ENCODE assay signal across 16 cellular contexts in genomic region chr12:111363578-111363977, GRCh38. TPM values are rescaled to one million over a fixed set of nuclear protein-coding genes. Genes with fewer than 3 reads are reported as not detected.
DNase-seq lines count a peak whose midpoint lies in the region; ATAC-seq and TF ChIP-seq lines count a peak whose summit lies in the region.
"Had no signal": no experiment of that assay in that cellular context is flagged by ENCODE, and none has a peak within 500 bp of the region (broad histone marks: within the 10 kb centered on the region; RNA-seq: fewer than 3 reads in every experiment).

No MANE protein-coding gene starts in this region.

- no TSS peak for BruUV-seq in PC-9 (replicated peaks; lab: Mats Ljungman, UMichigan)

- no peaks in the 10 kb centered on the region for H3K36me3 ChIP-seq in PC-9 (ENCODE audit: low read depth)

- POLR2A ChIA-PET in PC-9 (lab: Charles Lee; ENCODE audit: unreplicated experiment), result no interaction called here
- POLR2A ChIA-PET in activated CD8-positive, alpha-beta T cell treated with anti-CD3 and anti-CD28 coated beads, Interleukin-2, amount 10 ng/mL, durations not matched to agents 7 days and 5 days (lab: Charles Lee), result no interaction called here

- H3K4me2 ChIP-seq in PC-9, result peak overlapping the region; percentile 71

- H3F3A ChIP-seq in PC-9 (ENCODE audit: insufficient read depth, low read depth), result peaks cover 40% of the 10 kb centered on the region

- H2AFZ ChIP-seq in PC-9, result no peak overlapping the region

- no peaks in the 10 kb centered on the region for H3K9me3 Mint-ChIP-seq in activated T-helper 2 cell treated with anti-CD3 and anti-CD28 coated beads, Interferon-gamma antibody, Interleukin-2, Interleukin-4, amounts not matched to agents 10 μg/mL and 5 μg/mL and 100 μg/mL, durations not matched to agents 14 hours and 24 hours and 36 hours
- no peaks in the 10 kb centered on the region for H3K9me3 Mint-ChIP-seq in activated CD8-positive, alpha-beta T cell treated with anti-CD3 and anti-CD28 coated beads, Interleukin-2, amount 10 ng/mL, durations not matched to agents 7 days and 5 days (ENCODE audit: insufficient read depth)
- H3K9me3 Mint-ChIP-seq: activated naive CD4-positive, alpha-beta T cell treated with anti-CD3 and anti-CD28 coated beads for 36 hours had no signal

- ATAC-seq in activated CD8-positive, alpha-beta T cell treated with anti-CD3 and anti-CD28 coated beads, Interleukin-2, amount 10 ng/mL, durations not matched to agents 7 days and 5 days, result no peak
- ATAC-seq: activated CD8-positive, alpha-beta memory T cell treated with anti-CD3 and anti-CD28 coated beads, Interleukin-2, amount 10 ng/mL, durations not matched to agents 7 days and 5 days; SK-N-SH treated with all-trans-retinoic acid at 6 μM for 48 hours had no signal

- peaks cover 28% of the 10 kb centered on the region; the same call in 1 of the 2 replicates for H3K79me2 ChIP-seq in PC-9 (ENCODE audit: low read depth)

- CTCF ChIA-PET in PC-9 (lab: Charles Lee), result no interaction called here
- CTCF ChIA-PET in activated CD8-positive, alpha-beta T cell treated with anti-CD3 and anti-CD28 coated beads, Interleukin-2, amount 10 ng/mL, durations not matched to agents 7 days and 5 days (lab: Charles Lee), result interaction anchor here (0.8 kb wide), 1 partner anchor 33 kb away, joined by 4 read pairs; no protein-coding TSS in a partner anchor

- peak overlapping the region; percentile 62 for H3K27ac ChIP-seq in PC-9
- H3K27ac ChIP-seq: psoas muscle, tibial artery, VCaP had no signal

- no peaks in the 10 kb centered on the region for H3K27me3 ChIP-seq in PC-9 (ENCODE audit: insufficient read depth, low read depth)
- H3K27me3 ChIP-seq: tibial artery had no signal

- H3K27me3 Mint-ChIP-seq in activated T-helper 2 cell treated with anti-CD3 and anti-CD28 coated beads, Interferon-gamma antibody, Interleukin-2, Interleukin-4, amounts not matched to agents 10 μg/mL and 5 μg/mL and 100 μg/mL, durations not matched to agents 14 hours and 24 hours and 36 hours (ENCODE audit: low read depth), result peaks cover 20% of the 10 kb centered on the region
- peaks cover 11% of the 10 kb centered on the region for H3K27me3 Mint-ChIP-seq in activated CD8-positive, alpha-beta T cell treated with anti-CD3 and anti-CD28 coated beads, Interleukin-2, amount 10 ng/mL, durations not matched to agents 7 days and 5 days (ENCODE audit: low read depth)

- no peaks in the 10 kb centered on the region for H3K9me2 ChIP-seq in PC-9 (ENCODE audit: insufficient read depth)

- intact Hi-C loops in PC-9 (cut with micrococcal nuclease; ENCODE audit: unreplicated experiment), result loop anchor here (5.0 kb wide), 1 partner anchor 34 kb away; no protein-coding TSS in a partner anchor
- intact Hi-C loops in activated T-helper 2 cell treated with anti-CD3 and anti-CD28 coated beads, Interferon-gamma antibody, Interleukin-2, Interleukin-4, amounts not matched to agents 10 μg/mL and 5 μg/mL and 100 μg/mL, durations not matched to agents 14 hours and 24 hours and 36 hours (cut with micrococcal nuclease), result no loop called here

- H3K4me3 ChIP-seq in PC-9, result no peak overlapping the region
- no peak overlapping the region for H3K4me3 ChIP-seq in fibroblast of pulmonary artery (replicated peaks; ENCODE audit: low read depth, low read length)
- H3K4me3 ChIP-seq: psoas muscle, tibial artery had no signal

- H3K27ac Mint-ChIP-seq in activated T-helper 2 cell treated with anti-CD3 and anti-CD28 coated beads, Interferon-gamma antibody, Interleukin-2, Interleukin-4, amounts not matched to agents 10 μg/mL and 5 μg/mL and 100 μg/mL, durations not matched to agents 14 hours and 24 hours and 36 hours, result no peak overlapping the region
- no peak overlapping the region for H3K27ac Mint-ChIP-seq in activated CD8-positive, alpha-beta T cell treated with anti-CD3 and anti-CD28 coated beads, Interleukin-2, amount 10 ng/mL, durations not matched to agents 7 days and 5 days
- H3K27ac Mint-ChIP-seq: activated CD8-positive, alpha-beta memory T cell treated with anti-CD3 and anti-CD28 coated beads, Interleukin-2, amount 10 ng/mL, durations not matched to agents 7 days and 5 days; activated naive CD4-positive, alpha-beta T cell treated with anti-CD3 and anti-CD28 coated beads for 36 hours had no signal

- H3K4me3 Mint-ChIP-seq in activated T-helper 2 cell treated with anti-CD3 and anti-CD28 coated beads, Interferon-gamma antibody, Interleukin-2, Interleukin-4, amounts not matched to agents 10 μg/mL and 5 μg/mL and 100 μg/mL, durations not matched to agents 14 hours and 24 hours and 36 hours (ENCODE audit: low read depth), result no peak overlapping the region
- H3K4me3 Mint-ChIP-seq in activated CD8-positive, alpha-beta T cell treated with anti-CD3 and anti-CD28 coated beads, Interleukin-2, amount 10 ng/mL, durations not matched to agents 7 days and 5 days, result no peak overlapping the region
- H3K4me3 Mint-ChIP-seq: activated CD8-positive, alpha-beta memory T cell treated with anti-CD3 and anti-CD28 coated beads, Interleukin-2, amount 10 ng/mL, durations not matched to agents 7 days and 5 days; activated naive CD4-positive, alpha-beta T cell treated with anti-CD3 and anti-CD28 coated beads for 36 hours had no signal

- peaks cover 59% of the 10 kb centered on the region for H3K4me1 ChIP-seq in PC-9 (replicated peaks; ENCODE audit: insufficient read depth)

- peaks cover 19% of the 10 kb centered on the region for H3K4me1 Mint-ChIP-seq in activated T-helper 2 cell treated with anti-CD3 and anti-CD28 coated beads, Interferon-gamma antibody, Interleukin-2, Interleukin-4, amounts not matched to agents 10 μg/mL and 5 μg/mL and 100 μg/mL, durations not matched to agents 14 hours and 24 hours and 36 hours (ENCODE audit: low read depth)
- peaks cover 21% of the 10 kb centered on the region for H3K4me1 Mint-ChIP-seq in activated CD8-positive, alpha-beta T cell treated with anti-CD3 and anti-CD28 coated beads, Interleukin-2, amount 10 ng/mL, durations not matched to agents 7 days and 5 days (ENCODE audit: low read depth)

- no peaks in the 10 kb centered on the region for H3K36me3 Mint-ChIP-seq in activated T-helper 2 cell treated with anti-CD3 and anti-CD28 coated beads, Interferon-gamma antibody, Interleukin-2, Interleukin-4, amounts not matched to agents 10 μg/mL and 5 μg/mL and 100 μg/mL, durations not matched to agents 14 hours and 24 hours and 36 hours (ENCODE audit: low read depth)
- H3K36me3 Mint-ChIP-seq in activated CD8-positive, alpha-beta T cell treated with anti-CD3 and anti-CD28 coated beads, Interleukin-2, amount 10 ng/mL, durations not matched to agents 7 days and 5 days (ENCODE audit: low read depth), result no peaks in the 10 kb centered on the region
- H3K36me3 Mint-ChIP-seq: activated CD8-positive, alpha-beta memory T cell treated with anti-CD3 and anti-CD28 coated beads, Interleukin-2, amount 10 ng/mL, durations not matched to agents 7 days and 5 days had no signal

- DNase-seq in ELR (ENCODE audit: low read depth) (peak; percentile 37), PC-9 (peak; percentile 44 to 83), fibroblast of pulmonary artery (ENCODE audit: low read depth) (peak; percentile 75), renal cortical epithelial cell (ENCODE audit: low read depth) (peak; percentile 69), NCI-H748 treated with DMSO at 0.1 percent for 48 hours (lab: John Stamatoyannopoulos, UW) (no peak)
- no peak for DNase-seq in activated T-helper 2 cell treated with anti-CD3 and anti-CD28 coated beads, Interferon-gamma antibody, Interleukin-2, Interleukin-4, amounts not matched to agents 10 μg/mL and 5 μg/mL and 100 μg/mL, durations not matched to agents 14 hours and 24 hours and 36 hours (ENCODE audit: low spot score)
- no peak for DNase-seq in activated CD8-positive, alpha-beta T cell treated with anti-CD3 and anti-CD28 coated beads, Interleukin-2, amount 10 ng/mL, durations not matched to agents 7 days and 5 days
- DNase-seq: activated CD8-positive, alpha-beta memory T cell treated with anti-CD3 and anti-CD28 coated beads, Interleukin-2, amount 10 ng/mL, durations not matched to agents 7 days and 5 days; activated naive CD4-positive, alpha-beta T cell treated with anti-CD3 and anti-CD28 coated beads for 36 hours; cerebellar nuclear complex; head of caudate nucleus; psoas muscle; stimulated activated CD8-positive, alpha-beta memory T cell treated with anti-CD3 and anti-CD28 coated beads, Interleukin-4, amount 100 ng/mL, for 48 hours; tibial artery had no signal

- no peaks in the 10 kb centered on the region for H3K9me3 ChIP-seq in PC-9 (ENCODE audit: insufficient read depth, low read depth)
- H3K9me3 ChIP-seq: psoas muscle, tibial artery had no signal

- TF ChIP-seq CTCF in PC-9 (conservative IDR thresholded peaks at IDR 0.05) (no peak), fibroblast of pulmonary artery (IDR thresholded peaks at IDR 0.05; ENCODE audit: low read length, missing control alignments) (no peak)

- H4K20me1 ChIP-seq in PC-9 (ENCODE audit: insufficient read depth), result 0 out of 2 replicates have a peak, but pooled peaks cover 3% of the 10 kb centered on the region

RNA-seq across cellular contexts. Expression of gene PHETA1, which starts 5.3 kb away (rescaled TPM):
- total RNA-seq in PC-9 (2021) (26.2 and 28.5 TPM in 2 replicates), renal cortical epithelial cell (13.5 and 15.1 TPM in 2 replicates)
- total RNA-seq in activated T-helper 2 cell treated with anti-CD3 and anti-CD28 coated beads, Interferon-gamma antibody, Interleukin-2, Interleukin-4, amounts not matched to agents 10 μg/mL and 5 μg/mL and 100 μg/mL, durations not matched to agents 14 hours and 24 hours and 36 hours, result 3.9 and 4.3 TPM in 2 replicates
- 1 to 10 TPM; 1.1 to 1.7 TPM for total RNA-seq in activated CD8-positive, alpha-beta T cell treated with anti-CD3 and anti-CD28 coated beads, Interleukin-2, amount 10 ng/mL, durations not matched to agents 7 days and 5 days

RNA-seq across cellular contexts. Expression of gene SH2B3, which starts 42.1 kb away (rescaled TPM):
- total RNA-seq in PC-9 (2021) (4.8 and 6.5 TPM in 2 replicates), renal cortical epithelial cell (14.5 and 20.8 TPM in 2 replicates)
- 48.3 and 50.9 TPM in 2 replicates for total RNA-seq in activated T-helper 2 cell treated with anti-CD3 and anti-CD28 coated beads, Interferon-gamma antibody, Interleukin-2, Interleukin-4, amounts not matched to agents 10 μg/mL and 5 μg/mL and 100 μg/mL, durations not matched to agents 14 hours and 24 hours and 36 hours
- 10 to 100 TPM; 49.9 to 50.9 TPM for total RNA-seq in activated CD8-positive, alpha-beta T cell treated with anti-CD3 and anti-CD28 coated beads, Interleukin-2, amount 10 ng/mL, durations not matched to agents 7 days and 5 days

Comparison
In these comparisons a context has a peak if more than half of its experiments do, and no peak if none do; other contexts are left out.
1. DNase-seq: peak in ELR (single experiment), PC-9 (2 of 2), fibroblast of pulmonary artery (single experiment) and renal cortical epithelial cell (single experiment); none in NCI-H748 treated with DMSO at 0.1 percent for 48 hours (single experiment), activated T-helper 2 cell treated with anti-CD3 and anti-CD28 coated beads, Interferon-gamma antibody, Interleukin-2, Interleukin-4, amounts not matched to agents 10 μg/mL and 5 μg/mL and 100 μg/mL, durations not matched to agents 14 hours and 24 hours and 36 hours (single experiment) and activated CD8-positive, alpha-beta T cell treated with anti-CD3 and anti-CD28 coated beads, Interleukin-2, amount 10 ng/mL, durations not matched to agents 7 days and 5 days (single experiment).